8 cellular contexts compared by ENCODE assay signal in the genomic region with DNA sequence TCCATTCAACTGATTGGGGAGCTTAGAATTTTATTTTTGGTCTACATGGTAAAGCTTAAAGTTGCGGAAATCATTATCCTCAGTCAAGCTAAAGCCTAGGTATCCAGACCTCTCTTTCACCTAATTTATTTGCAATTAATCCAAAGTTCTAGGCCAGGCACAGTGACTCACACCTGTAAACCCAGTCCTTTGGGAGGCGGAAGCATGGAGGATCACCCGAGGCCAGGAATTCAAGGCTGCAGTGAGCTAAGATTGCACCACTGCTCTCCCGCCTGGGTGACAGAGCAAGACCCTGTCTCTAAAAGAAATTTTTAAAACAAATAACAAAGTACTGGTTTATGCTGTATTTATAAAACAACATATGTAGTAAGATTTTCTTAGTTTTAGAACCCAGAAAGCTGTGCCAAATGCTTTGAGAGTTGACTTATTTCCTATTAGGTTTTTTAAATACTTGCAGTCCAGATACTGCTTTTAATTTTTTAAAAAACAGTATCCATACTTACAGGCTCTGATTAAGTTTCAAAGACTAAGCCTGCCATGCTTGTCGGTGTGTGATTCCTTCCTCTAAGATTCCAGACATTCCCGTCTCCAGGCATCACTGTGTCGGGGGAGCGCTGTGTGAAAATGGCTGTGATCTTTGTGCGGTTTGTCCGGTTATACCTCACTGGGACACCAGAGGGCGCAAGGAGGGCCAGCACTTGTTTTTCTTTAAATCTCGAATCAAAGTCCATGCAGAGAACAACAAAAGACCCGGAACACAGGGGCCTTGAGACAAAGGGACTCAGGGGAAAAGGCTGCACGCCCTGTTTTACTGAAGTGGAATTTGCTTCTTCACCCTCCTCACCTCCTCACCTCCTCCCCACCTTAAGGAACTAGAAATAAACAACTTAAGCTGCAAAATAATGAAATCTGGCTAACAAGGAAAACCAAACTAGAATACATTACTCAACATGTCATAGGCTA. TPM values are rescaled to one million over a fixed set of nuclear protein-coding genes. Genes with fewer than 3 reads are reported as not detected.
A peak's percentile ranks its signal among the peaks of the same experiment; 100 is the strongest.
DNase-seq lines count a peak whose midpoint lies in the region; ATAC-seq, FAIRE-seq and TF ChIP-seq lines count a peak whose summit lies in the region.

No MANE protein-coding gene starts in this region.

- FAIRE-seq in HTR-8/SVneo (lab: Jason Lieb, UNC), result no peak

- H3K4me3 ChIP-seq in epithelial cell of esophagus (ENCODE audit: low read length), result peak overlapping the region; percentile 21

- no peaks in the 10 kb centered on the region for H3K36me3 Mint-ChIP-seq in Calu3 (ENCODE audit: insufficient read depth, unreplicated experiment)

- peaks cover 31% of the 10 kb centered on the region for H3K4me1 Mint-ChIP-seq in Calu3 (ENCODE audit: low read depth, unreplicated experiment)

- no peaks in the 10 kb centered on the region for H3K27me3 Mint-ChIP-seq in Calu3 (ENCODE audit: unreplicated experiment)

- CTCF ChIA-PET in Calu3 (lab: Charles Lee), result interaction anchor here (0.5 to 3.5 kb wide), 13 partner anchors 10 to 1208 kb away, joined by 3 to 18 read pairs (median 5); partner anchors contain the start of gene TMPO

- TF ChIP-seq CTCF in Calu3 (IDR thresholded peaks at IDR 0.05; ENCODE audit: unreplicated experiment) (peak; percentile 80), epithelial cell of esophagus (IDR thresholded peaks at IDR 0.05; ENCODE audit: insufficient read depth, low read depth, low read length, missing control alignments) (peak; percentile 92)

- H3K4me3 Mint-ChIP-seq in Calu3 (ENCODE audit: low read depth, unreplicated experiment), result peak overlapping the region; percentile 28

- H3K9me3 Mint-ChIP-seq in Calu3 (ENCODE audit: low read depth, unreplicated experiment), result no peaks in the 10 kb centered on the region

- ATAC-seq in GM21367 (IDR thresholded peaks at IDR 0.05; ENCODE audit: unreplicated experiment), result peak; percentile 96

- TSS peak; percentile 79 for BruUV-seq in Calu3 (replicated peaks; lab: Mats Ljungman, UMichigan)

- H3K27ac Mint-ChIP-seq in Calu3 (ENCODE audit: unreplicated experiment), result peak overlapping the region; percentile 85

- intact Hi-C loops in Calu3 (cut with micrococcal nuclease; ENCODE audit: unreplicated experiment), result loop anchor here (1.0 to 5.0 kb wide), 4 partner anchors 10 to 66 kb away; no protein-coding TSS in a partner anchor

- DNase-seq in Calu3, result peak; percentile 92
- DNase-seq in HTR-8/SVneo (ENCODE audit: insufficient read length, low spot score), result peak; percentile 68
- peak; percentile 59 to 61 for DNase-seq in NOMO-1 (lab: John Stamatoyannopoulos, UW; ENCODE audit: unreplicated experiment in 2 of 2)
- DNase-seq in activated CD8-positive, alpha-beta memory T cell treated with anti-CD3 and anti-CD28 coated beads, Interleukin-2, amount 50 U/mL, for 4 hours, result peak; percentile 83
- DNase-seq in epithelial cell of esophagus (ENCODE audit: low read depth), result peak; percentile 85
- DNase-seq in mucosa of gallbladder (ENCODE audit: low spot score), result peak; percentile 91
- peak; percentile 59 for DNase-seq in stimulated activated CD8-positive, alpha-beta memory T cell treated with anti-CD3 and anti-CD28 coated beads, Interleukin-4, amount 100 ng/mL, for 24 hours (ENCODE audit: low read depth)

RNA-seq across cellular contexts. Expression of gene TMPO, which starts 24.6 kb away (rescaled TPM):
- total RNA-seq in Calu3 (2022) (234 and 256 TPM in 2 replicates), mucosa of gallbladder (70.1 TPM)

Comparison
In these comparisons a context has a peak if more than half of its experiments do, and no peak if none do; other contexts are left out.
1. Peak in every context shown above with its lines: DNase-seq, ATAC-seq and H3K4me3 ChIP-seq.